In the genomic region with DNA sequence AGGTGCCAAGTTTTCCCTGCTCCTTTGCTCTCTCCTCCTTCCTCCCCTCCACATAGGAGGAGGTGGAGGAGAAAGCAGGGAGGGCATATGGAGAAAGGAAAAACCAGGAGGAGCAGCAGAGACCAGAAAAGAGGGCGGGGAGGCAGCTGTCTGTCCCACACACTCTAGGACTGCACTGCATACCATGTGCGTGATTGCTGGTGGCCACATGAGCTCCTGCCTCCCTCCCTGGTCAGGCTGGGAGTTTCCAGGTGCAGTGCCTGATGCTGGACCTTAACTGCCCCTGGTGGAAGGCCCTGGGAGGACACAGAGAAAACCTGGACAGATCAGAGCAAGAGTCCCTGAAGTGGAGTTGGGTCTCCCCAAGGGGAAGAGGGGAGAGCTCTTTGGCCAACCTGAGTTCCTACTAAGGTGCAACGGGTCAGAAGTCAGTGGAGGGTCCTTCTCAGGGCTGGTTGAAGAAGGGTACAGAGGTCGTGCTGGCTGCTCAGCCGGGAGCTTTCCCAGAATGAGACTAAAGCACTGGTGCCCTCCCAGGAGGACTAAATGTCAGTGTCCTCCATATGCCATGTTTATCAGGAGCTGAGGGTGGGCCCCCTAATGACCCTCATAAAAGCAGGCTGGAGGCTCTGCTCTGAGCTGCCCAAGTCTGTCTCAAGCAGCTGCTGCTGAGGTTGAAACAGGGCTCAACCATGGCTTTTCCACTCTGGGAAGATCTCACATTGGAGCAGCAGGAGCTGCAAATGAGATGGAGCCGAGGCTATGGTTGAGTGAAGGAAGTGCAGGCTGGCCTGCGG, we compare ENCODE assay signal across 1 cellular context.
TF ChIP-seq lines count a peak whose summit lies in the region.

No MANE protein-coding gene starts in this region.

TF ChIP-seq in HepG2, 621 proteins besides CTCF, POLR2A, EP300 and RAD21 (continues in another document):
- TF ChIP-seq ZNF768 (CRISPR knock-in tag; IDR thresholded peaks at IDR 0.05) (peak; percentile 98), NBN (conservative IDR thresholded peaks at IDR 0.05) (no peak), ZNF558 (CRISPR knock-in tag; IDR thresholded peaks at IDR 0.05; ENCODE audit: borderline replicate concordance) (peak; percentile 53; the same call in 1 of the 2 replicates), MED13 (CRISPR knock-in tag; IDR thresholded peaks at IDR 0.05) (no peak), CBX2 (IDR thresholded peaks at IDR 0.05; ENCODE audit: low read depth, low read length) (no peak), CBX2 (CRISPR knock-in tag; IDR thresholded peaks at IDR 0.05; ENCODE audit: low read depth) (no peak), ZNF296 (CRISPR knock-in tag; conservative IDR thresholded peaks at IDR 0.05) (peak; percentile 65; the same call in 1 of the 2 replicates), LCORL (IDR thresholded peaks at IDR 0.05) (no peak), LCORL (CRISPR knock-in tag; IDR thresholded peaks at IDR 0.05) (no peak), ZBTB42 (CRISPR knock-in tag; IDR thresholded peaks at IDR 0.05) (0 out of 2 replicates have a peak, but pooled peaks have one; percentile 39), RARG (CRISPR knock-in tag; IDR thresholded peaks at IDR 0.05; ENCODE audit: low read depth) (0 out of 2 replicates have a peak, but pooled peaks have one; percentile 48), DNMT3B (CRISPR knock-in tag; conservative IDR thresholded peaks at IDR 0.05) (no peak), NCOA1 (CRISPR knock-in tag; IDR thresholded peaks at IDR 0.05) (no peak), ZNF350 (CRISPR knock-in tag; IDR thresholded peaks at IDR 0.05; ENCODE audit: borderline replicate concordance, low read depth) (no peak; the same call in 1 of the 2 replicates), ZNF776 (CRISPR knock-in tag; IDR thresholded peaks at IDR 0.05) (no peak), SALL2 (CRISPR knock-in tag; IDR thresholded peaks at IDR 0.05) (no peak), FOXK2 (IDR thresholded peaks at IDR 0.05) (no peak), ZNF883 (CRISPR knock-in tag; IDR thresholded peaks at IDR 0.05; ENCODE audit: not compliant biosample characterization) (no peak), NFYB (CRISPR knock-in tag; IDR thresholded peaks at IDR 0.05) (no peak), MYC (CRISPR knock-in tag; IDR thresholded peaks at IDR 0.05; ENCODE audit: borderline replicate concordance) (peak; percentile 68), TEAD3 (CRISPR knock-in tag; optimal IDR thresholded peaks at IDR 0.05; ENCODE audit: borderline replicate concordance) (peak; percentile 76)
- TF ChIP-seq, protein P1, sequence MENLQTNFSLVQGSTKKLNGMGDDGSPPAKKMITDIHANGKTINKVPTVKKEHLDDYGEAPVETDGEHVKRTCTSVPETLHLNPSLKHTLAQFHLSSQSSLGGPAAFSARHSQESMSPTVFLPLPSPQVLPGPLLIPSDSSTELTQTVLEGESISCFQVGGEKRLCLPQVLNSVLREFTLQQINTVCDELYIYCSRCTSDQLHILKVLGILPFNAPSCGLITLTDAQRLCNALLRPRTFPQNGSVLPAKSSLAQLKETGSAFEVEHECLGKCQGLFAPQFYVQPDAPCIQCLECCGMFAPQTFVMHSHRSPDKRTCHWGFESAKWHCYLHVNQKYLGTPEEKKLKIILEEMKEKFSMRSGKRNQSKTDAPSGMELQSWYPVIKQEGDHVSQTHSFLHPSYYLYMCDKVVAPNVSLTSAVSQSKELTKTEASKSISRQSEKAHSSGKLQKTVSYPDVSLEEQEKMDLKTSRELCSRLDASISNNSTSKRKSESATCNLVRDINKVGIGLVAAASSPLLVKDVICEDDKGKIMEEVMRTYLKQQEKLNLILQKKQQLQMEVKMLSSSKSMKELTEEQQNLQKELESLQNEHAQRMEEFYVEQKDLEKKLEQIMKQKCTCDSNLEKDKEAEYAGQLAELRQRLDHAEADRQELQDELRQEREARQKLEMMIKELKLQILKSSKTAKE (CRISPR knock-in tag; IDR thresholded peaks at IDR 0.05; ENCODE audit: borderline replicate concordance): 0 out of 2 replicates have a peak, but pooled peaks have one; percentile 13
- TF ChIP-seq, protein P2, sequence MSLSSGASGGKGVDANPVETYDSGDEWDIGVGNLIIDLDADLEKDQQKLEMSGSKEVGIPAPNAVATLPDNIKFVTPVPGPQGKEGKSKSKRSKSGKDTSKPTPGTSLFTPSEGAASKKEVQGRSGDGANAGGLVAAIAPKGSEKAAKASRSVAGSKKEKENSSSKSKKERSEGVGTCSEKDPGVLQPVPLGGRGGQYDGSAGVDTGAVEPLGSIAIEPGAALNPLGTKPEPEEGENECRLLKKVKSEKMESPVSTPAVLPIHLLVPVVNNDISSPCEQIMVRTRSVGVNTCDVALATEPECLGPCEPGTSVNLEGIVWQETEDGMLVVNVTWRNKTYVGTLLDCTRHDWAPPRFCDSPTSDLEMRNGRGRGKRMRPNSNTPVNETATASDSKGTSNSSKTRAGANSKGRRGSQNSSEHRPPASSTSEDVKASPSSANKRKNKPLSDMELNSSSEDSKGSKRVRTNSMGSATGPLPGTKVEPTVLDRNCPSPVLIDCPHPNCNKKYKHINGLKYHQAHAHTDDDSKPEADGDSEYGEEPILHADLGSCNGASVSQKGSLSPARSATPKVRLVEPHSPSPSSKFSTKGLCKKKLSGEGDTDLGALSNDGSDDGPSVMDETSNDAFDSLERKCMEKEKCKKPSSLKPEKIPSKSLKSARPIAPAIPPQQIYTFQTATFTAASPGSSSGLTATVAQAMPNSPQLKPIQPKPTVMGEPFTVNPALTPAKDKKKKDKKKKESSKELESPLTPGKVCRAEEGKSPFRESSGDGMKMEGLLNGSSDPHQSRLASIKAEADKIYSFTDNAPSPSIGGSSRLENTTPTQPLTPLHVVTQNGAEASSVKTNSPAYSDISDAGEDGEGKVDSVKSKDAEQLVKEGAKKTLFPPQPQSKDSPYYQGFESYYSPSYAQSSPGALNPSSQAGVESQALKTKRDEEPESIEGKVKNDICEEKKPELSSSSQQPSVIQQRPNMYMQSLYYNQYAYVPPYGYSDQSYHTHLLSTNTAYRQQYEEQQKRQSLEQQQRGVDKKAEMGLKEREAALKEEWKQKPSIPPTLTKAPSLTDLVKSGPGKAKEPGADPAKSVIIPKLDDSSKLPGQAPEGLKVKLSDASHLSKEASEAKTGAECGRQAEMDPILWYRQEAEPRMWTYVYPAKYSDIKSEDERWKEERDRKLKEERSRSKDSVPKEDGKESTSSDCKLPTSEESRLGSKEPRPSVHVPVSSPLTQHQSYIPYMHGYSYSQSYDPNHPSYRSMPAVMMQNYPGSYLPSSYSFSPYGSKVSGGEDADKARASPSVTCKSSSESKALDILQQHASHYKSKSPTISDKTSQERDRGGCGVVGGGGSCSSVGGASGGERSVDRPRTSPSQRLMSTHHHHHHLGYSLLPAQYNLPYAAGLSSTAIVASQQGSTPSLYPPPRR (CRISPR knock-in tag; IDR thresholded peaks at IDR 0.05; ENCODE audit: borderline replicate concordance): no peak
- TF ChIP-seq, protein P3, sequence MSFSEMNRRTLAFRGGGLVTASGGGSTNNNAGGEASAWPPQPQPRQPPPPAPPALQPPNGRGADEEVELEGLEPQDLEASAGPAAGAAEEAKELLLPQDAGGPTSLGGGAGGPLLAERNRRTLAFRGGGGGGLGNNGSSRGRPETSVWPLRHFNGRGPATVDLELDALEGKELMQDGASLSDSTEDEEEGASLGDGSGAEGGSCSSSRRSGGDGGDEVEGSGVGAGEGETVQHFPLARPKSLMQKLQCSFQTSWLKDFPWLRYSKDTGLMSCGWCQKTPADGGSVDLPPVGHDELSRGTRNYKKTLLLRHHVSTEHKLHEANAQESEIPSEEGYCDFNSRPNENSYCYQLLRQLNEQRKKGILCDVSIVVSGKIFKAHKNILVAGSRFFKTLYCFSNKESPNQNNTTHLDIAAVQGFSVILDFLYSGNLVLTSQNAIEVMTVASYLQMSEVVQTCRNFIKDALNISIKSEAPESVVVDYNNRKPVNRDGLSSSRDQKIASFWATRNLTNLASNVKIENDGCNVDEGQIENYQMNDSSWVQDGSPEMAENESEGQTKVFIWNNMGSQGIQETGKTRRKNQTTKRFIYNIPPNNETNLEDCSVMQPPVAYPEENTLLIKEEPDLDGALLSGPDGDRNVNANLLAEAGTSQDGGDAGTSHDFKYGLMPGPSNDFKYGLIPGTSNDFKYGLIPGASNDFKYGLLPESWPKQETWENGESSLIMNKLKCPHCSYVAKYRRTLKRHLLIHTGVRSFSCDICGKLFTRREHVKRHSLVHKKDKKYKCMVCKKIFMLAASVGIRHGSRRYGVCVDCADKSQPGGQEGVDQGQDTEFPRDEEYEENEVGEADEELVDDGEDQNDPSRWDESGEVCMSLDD (CRISPR knock-in tag; IDR thresholded peaks at IDR 0.05; ENCODE audit: borderline replicate concordance): no peak
- TF ChIP-seq, protein P4, sequence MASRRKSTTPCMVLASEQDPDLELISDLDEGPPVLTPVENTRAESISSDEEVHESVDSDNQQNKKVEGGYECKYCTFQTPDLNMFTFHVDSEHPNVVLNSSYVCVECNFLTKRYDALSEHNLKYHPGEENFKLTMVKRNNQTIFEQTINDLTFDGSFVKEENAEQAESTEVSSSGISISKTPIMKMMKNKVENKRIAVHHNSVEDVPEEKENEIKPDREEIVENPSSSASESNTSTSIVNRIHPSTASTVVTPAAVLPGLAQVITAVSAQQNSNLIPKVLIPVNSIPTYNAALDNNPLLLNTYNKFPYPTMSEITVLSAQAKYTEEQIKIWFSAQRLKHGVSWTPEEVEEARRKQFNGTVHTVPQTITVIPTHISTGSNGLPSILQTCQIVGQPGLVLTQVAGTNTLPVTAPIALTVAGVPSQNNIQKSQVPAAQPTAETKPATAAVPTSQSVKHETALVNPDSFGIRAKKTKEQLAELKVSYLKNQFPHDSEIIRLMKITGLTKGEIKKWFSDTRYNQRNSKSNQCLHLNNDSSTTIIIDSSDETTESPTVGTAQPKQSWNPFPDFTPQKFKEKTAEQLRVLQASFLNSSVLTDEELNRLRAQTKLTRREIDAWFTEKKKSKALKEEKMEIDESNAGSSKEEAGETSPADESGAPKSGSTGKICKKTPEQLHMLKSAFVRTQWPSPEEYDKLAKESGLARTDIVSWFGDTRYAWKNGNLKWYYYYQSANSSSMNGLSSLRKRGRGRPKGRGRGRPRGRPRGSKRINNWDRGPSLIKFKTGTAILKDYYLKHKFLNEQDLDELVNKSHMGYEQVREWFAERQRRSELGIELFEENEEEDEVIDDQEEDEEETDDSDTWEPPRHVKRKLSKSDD (CRISPR knock-in tag; IDR thresholded peaks at IDR 0.05; ENCODE audit: low read depth): no peak
- TF ChIP-seq, protein P5, sequence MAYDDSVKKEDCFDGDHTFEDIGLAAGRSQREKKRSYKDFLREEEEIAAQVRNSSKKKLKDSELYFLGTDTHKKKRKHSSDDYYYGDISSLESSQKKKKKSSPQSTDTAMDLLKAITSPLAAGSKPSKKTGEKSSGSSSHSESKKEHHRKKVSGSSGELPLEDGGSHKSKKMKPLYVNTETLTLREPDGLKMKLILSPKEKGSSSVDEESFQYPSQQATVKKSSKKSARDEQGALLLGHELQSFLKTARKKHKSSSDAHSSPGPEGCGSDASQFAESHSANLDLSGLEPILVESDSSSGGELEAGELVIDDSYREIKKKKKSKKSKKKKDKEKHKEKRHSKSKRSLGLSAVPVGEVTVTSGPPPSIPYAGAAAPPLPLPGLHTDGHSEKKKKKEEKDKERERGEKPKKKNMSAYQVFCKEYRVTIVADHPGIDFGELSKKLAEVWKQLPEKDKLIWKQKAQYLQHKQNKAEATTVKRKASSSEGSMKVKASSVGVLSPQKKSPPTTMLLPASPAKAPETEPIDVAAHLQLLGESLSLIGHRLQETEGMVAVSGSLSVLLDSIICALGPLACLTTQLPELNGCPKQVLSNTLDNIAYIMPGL (CRISPR knock-in tag; IDR thresholded peaks at IDR 0.05; ENCODE audit: borderline replicate concordance in 1 of 2, low read depth in 1 of 2): peak in 1 of 2 experiments; percentile 44; a peak in 2 of 4 replicates
- TF ChIP-seq, protein P6, sequence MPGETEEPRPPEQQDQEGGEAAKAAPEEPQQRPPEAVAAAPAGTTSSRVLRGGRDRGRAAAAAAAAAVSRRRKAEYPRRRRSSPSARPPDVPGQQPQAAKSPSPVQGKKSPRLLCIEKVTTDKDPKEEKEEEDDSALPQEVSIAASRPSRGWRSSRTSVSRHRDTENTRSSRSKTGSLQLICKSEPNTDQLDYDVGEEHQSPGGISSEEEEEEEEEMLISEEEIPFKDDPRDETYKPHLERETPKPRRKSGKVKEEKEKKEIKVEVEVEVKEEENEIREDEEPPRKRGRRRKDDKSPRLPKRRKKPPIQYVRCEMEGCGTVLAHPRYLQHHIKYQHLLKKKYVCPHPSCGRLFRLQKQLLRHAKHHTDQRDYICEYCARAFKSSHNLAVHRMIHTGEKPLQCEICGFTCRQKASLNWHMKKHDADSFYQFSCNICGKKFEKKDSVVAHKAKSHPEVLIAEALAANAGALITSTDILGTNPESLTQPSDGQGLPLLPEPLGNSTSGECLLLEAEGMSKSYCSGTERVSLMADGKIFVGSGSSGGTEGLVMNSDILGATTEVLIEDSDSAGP (CRISPR knock-in tag; IDR thresholded peaks at IDR 0.05; ENCODE audit: borderline replicate concordance): peak; percentile 44; the same call in 1 of the 2 replicates
- TF ChIP-seq, protein P7, sequence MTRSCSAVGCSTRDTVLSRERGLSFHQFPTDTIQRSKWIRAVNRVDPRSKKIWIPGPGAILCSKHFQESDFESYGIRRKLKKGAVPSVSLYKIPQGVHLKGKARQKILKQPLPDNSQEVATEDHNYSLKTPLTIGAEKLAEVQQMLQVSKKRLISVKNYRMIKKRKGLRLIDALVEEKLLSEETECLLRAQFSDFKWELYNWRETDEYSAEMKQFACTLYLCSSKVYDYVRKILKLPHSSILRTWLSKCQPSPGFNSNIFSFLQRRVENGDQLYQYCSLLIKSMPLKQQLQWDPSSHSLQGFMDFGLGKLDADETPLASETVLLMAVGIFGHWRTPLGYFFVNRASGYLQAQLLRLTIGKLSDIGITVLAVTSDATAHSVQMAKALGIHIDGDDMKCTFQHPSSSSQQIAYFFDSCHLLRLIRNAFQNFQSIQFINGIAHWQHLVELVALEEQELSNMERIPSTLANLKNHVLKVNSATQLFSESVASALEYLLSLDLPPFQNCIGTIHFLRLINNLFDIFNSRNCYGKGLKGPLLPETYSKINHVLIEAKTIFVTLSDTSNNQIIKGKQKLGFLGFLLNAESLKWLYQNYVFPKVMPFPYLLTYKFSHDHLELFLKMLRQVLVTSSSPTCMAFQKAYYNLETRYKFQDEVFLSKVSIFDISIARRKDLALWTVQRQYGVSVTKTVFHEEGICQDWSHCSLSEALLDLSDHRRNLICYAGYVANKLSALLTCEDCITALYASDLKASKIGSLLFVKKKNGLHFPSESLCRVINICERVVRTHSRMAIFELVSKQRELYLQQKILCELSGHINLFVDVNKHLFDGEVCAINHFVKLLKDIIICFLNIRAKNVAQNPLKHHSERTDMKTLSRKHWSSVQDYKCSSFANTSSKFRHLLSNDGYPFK (CRISPR knock-in tag; IDR thresholded peaks at IDR 0.05; ENCODE audit: borderline replicate concordance): 0 out of 2 replicates have a peak, but pooled peaks have one; percentile 8
- TF ChIP-seq, protein P8, sequence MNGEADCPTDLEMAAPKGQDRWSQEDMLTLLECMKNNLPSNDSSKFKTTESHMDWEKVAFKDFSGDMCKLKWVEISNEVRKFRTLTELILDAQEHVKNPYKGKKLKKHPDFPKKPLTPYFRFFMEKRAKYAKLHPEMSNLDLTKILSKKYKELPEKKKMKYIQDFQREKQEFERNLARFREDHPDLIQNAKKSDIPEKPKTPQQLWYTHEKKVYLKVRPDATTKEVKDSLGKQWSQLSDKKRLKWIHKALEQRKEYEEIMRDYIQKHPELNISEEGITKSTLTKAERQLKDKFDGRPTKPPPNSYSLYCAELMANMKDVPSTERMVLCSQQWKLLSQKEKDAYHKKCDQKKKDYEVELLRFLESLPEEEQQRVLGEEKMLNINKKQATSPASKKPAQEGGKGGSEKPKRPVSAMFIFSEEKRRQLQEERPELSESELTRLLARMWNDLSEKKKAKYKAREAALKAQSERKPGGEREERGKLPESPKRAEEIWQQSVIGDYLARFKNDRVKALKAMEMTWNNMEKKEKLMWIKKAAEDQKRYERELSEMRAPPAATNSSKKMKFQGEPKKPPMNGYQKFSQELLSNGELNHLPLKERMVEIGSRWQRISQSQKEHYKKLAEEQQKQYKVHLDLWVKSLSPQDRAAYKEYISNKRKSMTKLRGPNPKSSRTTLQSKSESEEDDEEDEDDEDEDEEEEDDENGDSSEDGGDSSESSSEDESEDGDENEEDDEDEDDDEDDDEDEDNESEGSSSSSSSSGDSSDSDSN (CRISPR knock-in tag; IDR thresholded peaks at IDR 0.05): 0 out of 2 replicates have a peak, but pooled peaks have one; percentile 5
